In genomic region chr9:130051855-130052254, GRCh38 we compare ENCODE assay signal across 11 cellular contexts. TPM values are rescaled to one million over a fixed set of nuclear protein-coding genes. Genes with fewer than 3 reads are reported as not detected.
A peak's percentile ranks its signal among the peaks of the same experiment; 100 is the strongest.
DNase-seq lines count a peak whose midpoint lies in the region; ATAC-seq and TF ChIP-seq lines count a peak whose summit lies in the region.
"Had no signal": no experiment of that assay in that cellular context is flagged by ENCODE, and none has a peak within 500 bp of the region (broad histone marks: within the 10 kb centered on the region; RNA-seq: fewer than 3 reads in every experiment).

No MANE protein-coding gene starts in this region.

- ATAC-seq in activated naive CD4-positive, alpha-beta T cell treated with anti-CD3 and anti-CD28 coated beads, Interleukin-2, amount 50 U/mL, for 72 hours = no peak
- ATAC-seq in WTC11 = no peak
- no peak for ATAC-seq in HG03139 (IDR thresholded peaks at IDR 0.05; ENCODE audit: unreplicated experiment)
- ATAC-seq: left ventricle myocardium superior had no signal

- H3K4me1 Mint-ChIP-seq in activated naive CD4-positive, alpha-beta T cell treated with anti-CD3 and anti-CD28 coated beads, Interleukin-2, amount 10 ng/mL, durations not matched to agents 7 days and 5 days = peaks cover 45% of the 10 kb centered on the region
- peaks cover 34% of the 10 kb centered on the region for H3K4me1 Mint-ChIP-seq in WTC11

- peak overlapping the region; percentile 50 for H3K4me3 Mint-ChIP-seq in activated naive CD4-positive, alpha-beta T cell treated with anti-CD3 and anti-CD28 coated beads, Interleukin-2, amount 10 ng/mL, durations not matched to agents 7 days and 5 days
- H3K4me3 Mint-ChIP-seq in WTC11 = peak overlapping the region; percentile 92

- no peaks in the 10 kb centered on the region for H3K9me3 Mint-ChIP-seq in activated naive CD4-positive, alpha-beta T cell treated with anti-CD3 and anti-CD28 coated beads, Interleukin-2, amount 10 ng/mL, durations not matched to agents 7 days and 5 days
- H3K9me3 Mint-ChIP-seq in activated naive CD4-positive, alpha-beta T cell treated with anti-CD3 and anti-CD28 coated beads, Interleukin-2, amount 50 U/mL, for 72 hours = no peaks in the 10 kb centered on the region
- H3K9me3 Mint-ChIP-seq in WTC11 = no peaks in the 10 kb centered on the region

- no peak for DNase-seq in activated naive CD4-positive, alpha-beta T cell treated with anti-CD3 and anti-CD28 coated beads, Interleukin-2, amount 10 ng/mL, durations not matched to agents 7 days and 5 days
- no peak for DNase-seq in activated naive CD4-positive, alpha-beta T cell treated with anti-CD3 and anti-CD28 coated beads, Interleukin-2, amount 50 U/mL, for 72 hours (ENCODE audit: low spot score in 2 of 2)
- DNase-seq in WTC11 (ENCODE audit: low spot score) = no peak
- DNase-seq in foreskin melanocyte = peak; percentile 38
- peak; percentile 50 for DNase-seq in ureter (ENCODE audit: low spot score)
- no peak for DNase-seq in SK-N-DZ (ENCODE audit: low spot score)
- DNase-seq in nucleus accumbens (lab: John Stamatoyannopoulos, UW) = no peak
- DNase-seq: Calu3, left ventricle myocardium superior, NCI-H2227 treated with DMSO at 0.1 percent for 48 hours had no signal

- no peak for TF ChIP-seq CTCF in WTC11 (IDR thresholded peaks at IDR 0.05)

- no peak overlapping the region for H3K27ac Mint-ChIP-seq in activated naive CD4-positive, alpha-beta T cell treated with anti-CD3 and anti-CD28 coated beads, Interleukin-2, amount 10 ng/mL, durations not matched to agents 7 days and 5 days
- H3K27ac Mint-ChIP-seq in activated naive CD4-positive, alpha-beta T cell treated with anti-CD3 and anti-CD28 coated beads, Interleukin-2, amount 50 U/mL, for 72 hours = peak overlapping the region in 1 of 2 donors; percentile 59
- no peak overlapping the region for H3K27ac Mint-ChIP-seq in WTC11

- peaks cover 4% of the 10 kb centered on the region for H3K36me3 Mint-ChIP-seq in activated naive CD4-positive, alpha-beta T cell treated with anti-CD3 and anti-CD28 coated beads, Interleukin-2, amount 10 ng/mL, durations not matched to agents 7 days and 5 days
- H3K36me3 Mint-ChIP-seq in activated naive CD4-positive, alpha-beta T cell treated with anti-CD3 and anti-CD28 coated beads, Interleukin-2, amount 50 U/mL, for 72 hours = peaks cover 5 to 8% of the 10 kb centered on the region in 2 donors
- H3K36me3 Mint-ChIP-seq in WTC11 = no peaks in the 10 kb centered on the region

- no peaks in the 10 kb centered on the region for H3K27me3 Mint-ChIP-seq in activated naive CD4-positive, alpha-beta T cell treated with anti-CD3 and anti-CD28 coated beads, Interleukin-2, amount 10 ng/mL, durations not matched to agents 7 days and 5 days
- no peaks in the 10 kb centered on the region for H3K27me3 Mint-ChIP-seq in WTC11 (ENCODE audit: low read depth)

- CTCF ChIA-PET in activated naive CD4-positive, alpha-beta T cell treated with anti-CD3 and anti-CD28 coated beads, Interleukin-2, amount 10 ng/mL, durations not matched to agents 7 days and 5 days (lab: Charles Lee) = no interaction called here
- CTCF ChIA-PET in WTC11 (lab: Charles Lee) = no interaction called here

- POLR2A ChIA-PET in WTC11 (lab: Charles Lee) = no interaction called here

TF ChIP-seq in WTC11, 78 proteins besides CTCF, POLR2A, EP300 and RAD21:
- TF ChIP-seq ZNF219 (CRISPR knock-in tag; IDR thresholded peaks at IDR 0.05; ENCODE audit: borderline replicate concordance) (no peak), USF1 (CRISPR knock-in tag; IDR thresholded peaks at IDR 0.05) (no peak), TEAD1 (CRISPR knock-in tag; IDR thresholded peaks at IDR 0.05) (no peak), NR3C1 (CRISPR knock-in tag; conservative IDR thresholded peaks at IDR 0.05; ENCODE audit: low read depth) (no peak), E2F1 (CRISPR knock-in tag; IDR thresholded peaks at IDR 0.05) (no peak), TEAD4 (CRISPR knock-in tag; IDR thresholded peaks at IDR 0.05) (no peak), MXD4 (CRISPR knock-in tag; IDR thresholded peaks at IDR 0.05; ENCODE audit: borderline replicate concordance) (no peak), MYBL2 (CRISPR knock-in tag; IDR thresholded peaks at IDR 0.05) (no peak), PREB (CRISPR knock-in tag; IDR thresholded peaks at IDR 0.05; ENCODE audit: borderline replicate concordance) (no peak), MAX (CRISPR knock-in tag; IDR thresholded peaks at IDR 0.05) (no peak)

RNA-seq across cellular contexts. Expression of gene GPR107, which starts 1.9 kb away (rescaled TPM):
- 10 to 100 TPM; 23.1 to 41.8 TPM for total RNA-seq in activated naive CD4-positive, alpha-beta T cell treated with anti-CD3 and anti-CD28 coated beads, Interleukin-2, amount 50 U/mL, for 72 hours
- total RNA-seq in WTC11 (2021) (33.2 to 36.4 TPM (median 34.7 TPM) in 3 replicates), ureter (48.2 TPM)
- 17.5 and 18.2 TPM in 2 replicates for polyA plus RNA-seq in SK-N-DZ (2014; cell fraction: cytosol; rRNA removed)
- 11.1 and 15.2 TPM in 2 replicates for polyA plus RNA-seq in SK-N-DZ (2014; cell fraction: nucleus; rRNA removed)

RNA-seq across cellular contexts. Expression of gene FNBP1, which starts 8.9 kb away (rescaled TPM):
- total RNA-seq in activated naive CD4-positive, alpha-beta T cell treated with anti-CD3 and anti-CD28 coated beads, Interleukin-2, amount 50 U/mL, for 72 hours = 100 to 1,000 TPM; 183 to 199 TPM
- 38.1 to 43.6 TPM (median 38.4 TPM) in 3 replicates for total RNA-seq in WTC11 (2021)
- 71.7 TPM for total RNA-seq in ureter
- 14.3 and 14.5 TPM in 2 replicates for polyA plus RNA-seq in SK-N-DZ (2014; cell fraction: cytosol; rRNA removed)
- polyA plus RNA-seq in SK-N-DZ (2014; cell fraction: nucleus; rRNA removed) = 6.5 and 9.4 TPM in 2 replicates

Comparison
In these comparisons a context has a peak if more than half of its experiments do, and no peak if none do; other contexts are left out.
1. DNase-seq: peak in foreskin melanocyte (single experiment) and ureter (single experiment); none in activated naive CD4-positive, alpha-beta T cell treated with anti-CD3 and anti-CD28 coated beads, Interleukin-2, amount 10 ng/mL, durations not matched to agents 7 days and 5 days (single experiment), activated naive CD4-positive, alpha-beta T cell treated with anti-CD3 and anti-CD28 coated beads, Interleukin-2, amount 50 U/mL, for 72 hours (0 of 2), WTC11 (single experiment), SK-N-DZ (single experiment) and nucleus accumbens (0 of 56).